20 cellular contexts compared by ENCODE assay signal in the genomic region with DNA sequence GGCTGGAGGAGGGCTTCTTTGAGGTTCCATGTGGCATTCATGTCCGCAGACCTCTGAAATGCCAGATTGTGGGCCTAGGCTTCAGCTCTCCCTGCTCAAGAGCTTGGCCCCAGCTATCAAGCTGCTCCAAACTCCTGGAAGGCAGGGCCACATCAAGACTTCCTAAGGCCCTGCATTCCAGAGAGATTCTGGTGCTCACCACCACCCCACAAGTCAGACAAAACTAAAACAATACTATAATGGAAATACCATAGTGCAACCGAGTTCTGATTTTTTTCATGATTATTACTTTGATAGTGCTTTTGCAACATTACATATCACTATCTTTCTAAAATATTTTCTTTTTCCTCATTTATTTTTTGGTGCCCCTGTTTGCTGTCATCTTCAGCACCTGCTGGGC.
A peak's percentile ranks its signal among the peaks of the same experiment; 100 is the strongest.
DNase-seq lines count a peak whose midpoint lies in the region; ATAC-seq, FAIRE-seq and TF ChIP-seq lines count a peak whose summit lies in the region.
"Had no signal": no experiment of that assay in that cellular context is flagged by ENCODE, and none has a peak within 500 bp of the region (broad histone marks: within the 10 kb centered on the region; RNA-seq: fewer than 3 reads in every experiment).

No MANE protein-coding gene starts in this region.

- no peaks in the 10 kb centered on the region; the same call in 2 of the 3 replicates for H3K4me1 Mint-ChIP-seq in GM23338
- no peaks in the 10 kb centered on the region for H3K4me1 Mint-ChIP-seq in type B pancreatic cell (ENCODE audit: unreplicated experiment)
- H3K4me1 Mint-ChIP-seq: IgD-negative memory B cell had no signal

- no peak overlapping the region for H3K56ac ChIP-seq in H1 (replicated peaks; ENCODE audit: insufficient read length, low read depth, low read length)

- FAIRE-seq in H1 (lab: Jason Lieb, UNC): no peak
- FAIRE-seq: A204.1 had no signal

- no peaks in the 10 kb centered on the region for H3K36me3 Mint-ChIP-seq in GM23338 (ENCODE audit: low read depth)
- no peaks in the 10 kb centered on the region for H3K36me3 Mint-ChIP-seq in type B pancreatic cell
- H3K36me3 Mint-ChIP-seq: IgD-negative memory B cell had no signal

- 0 out of 2 replicates have a peak overlapping the region, but pooled peaks have one; percentile 50 for H2BK12ac ChIP-seq in H1 (ENCODE audit: low read depth, low read length)

- no peak overlapping the region for H2AK5ac ChIP-seq in H1 (ENCODE audit: low read depth, low read length)

- no peaks in the 10 kb centered on the region for H3K79me2 ChIP-seq in GM23338 (replicated peaks; ENCODE audit: insufficient read depth)
- H3K79me2 ChIP-seq in H1 (ENCODE audit: control insufficient read depth in 1 of 2, insufficient read depth in 2 of 2, low read length in 2 of 2): no peaks in the 10 kb centered on the region

- H2BK20ac ChIP-seq in H1 (ENCODE audit: low read length): no peak overlapping the region

- peaks cover 24% of the 10 kb centered on the region for H3K4me1 ChIP-seq in left ventricle myocardium inferior
- H3K4me1 ChIP-seq in GM23338 (ENCODE audit: insufficient read depth): 0 out of 2 replicates have a peak, but pooled peaks cover 4% of the 10 kb centered on the region
- H3K4me1 ChIP-seq in H1 (replicated peaks in 1 of 4; ENCODE audit: control insufficient read depth in 3 of 4, insufficient read depth in 4 of 4, low read length in 3 of 4): peaks cover 0 to 2% (median 0%) of the 10 kb centered on the region in 4 experiments; a peak in 2 of 7 replicates
- H3K4me1 ChIP-seq: SJSA1 had no signal

- H3K14ac ChIP-seq in H1 (ENCODE audit: insufficient read length): no peak overlapping the region

- H4K91ac ChIP-seq in H1 (replicated peaks; ENCODE audit: insufficient read length, low read length): no peak overlapping the region

- no peak overlapping the region for H3K4me3 ChIP-seq in left ventricle myocardium inferior
- H3K4me3 ChIP-seq in GM23338: no peak overlapping the region
- no peak overlapping the region for H3K4me3 ChIP-seq in H1 (ENCODE audit: extremely low read depth in 1 of 4, insufficient read depth in 2 of 4, low read depth in 3 of 4, low read length in 4 of 4)
- H3K4me3 ChIP-seq: PC-9, SJSA1 had no signal

- no peak overlapping the region for H4K5ac ChIP-seq in H1 (ENCODE audit: insufficient read length, low read depth, low read length)

- H3K27ac ChIP-seq in left ventricle myocardium inferior (replicated peaks) (peak overlapping the region; percentile 46), GM23338 (ENCODE audit: low read depth) (no peak overlapping the region), H1 (ENCODE audit: low read depth, low read length) (no peak overlapping the region)
- H3K27ac ChIP-seq: HL-60, KMS-11, PC-9, SJSA1 had no signal

- peaks cover 4% of the 10 kb centered on the region; the same call in 1 of the 2 replicates for H3K23me2 ChIP-seq in H1 (ENCODE audit: low read depth, low read length)

- no peak for TF ChIP-seq CTCF in left ventricle myocardium inferior (IDR thresholded peaks at IDR 0.05; ENCODE audit: borderline replicate concordance)
- no peak for TF ChIP-seq CTCF in GM23338 (conservative IDR thresholded peaks at IDR 0.05; ENCODE audit: low read depth in 2 of 2)
- TF ChIP-seq CTCF in H1 (IDR thresholded peaks at IDR 0.05; ENCODE audit: control extremely low read depth in 1 of 3, insufficient read depth in 1 of 3, low read depth in 1 of 3, low read length in 3 of 3): no peak
- no peak for TF ChIP-seq CTCF in type B pancreatic cell (conservative IDR thresholded peaks at IDR 0.05)

- H3K9me3 Mint-ChIP-seq in GM23338 (peaks cover 10% of the 10 kb centered on the region; the same call in 1 of the 3 replicates), type B pancreatic cell (peaks cover 3% of the 10 kb centered on the region)

- no peaks in the 10 kb centered on the region for H3K27me3 ChIP-seq in left ventricle myocardium inferior (ENCODE audit: low read depth)
- H3K27me3 ChIP-seq in GM23338 (ENCODE audit: insufficient read depth): no peaks in the 10 kb centered on the region
- no peaks in the 10 kb centered on the region for H3K27me3 ChIP-seq in H1 (replicated peaks in 1 of 4; ENCODE audit: control insufficient read depth in 3 of 4, extremely low read depth in 1 of 4, insufficient read depth in 3 of 4, low read length in 3 of 4)
- H3K27me3 ChIP-seq: SJSA1 had no signal

- H3K9me2 ChIP-seq in GM23338 (ENCODE audit: insufficient read depth): no peaks in the 10 kb centered on the region; the same call in 1 of the 2 replicates

- DNase-seq in left ventricle myocardium inferior: no peak
- DNase-seq in left cardiac atrium: no peak
- DNase-seq in GM23338 (ENCODE audit: low spot score): no peak
- no peak for DNase-seq in H1 (ENCODE audit: low read depth in 1 of 2, low spot score in 2 of 2)
- DNase-seq in type B pancreatic cell (ENCODE audit: extremely low spot score, unreplicated experiment): peak; percentile 31
- DNase-seq in activated T-cell treated with anti-CD3 and anti-CD28 coated beads, Interleukin-2, amount 50 U/mL, for 48 hours: no peak
- no peak for DNase-seq in NCI-H1436 (lab: John Stamatoyannopoulos, UW)
- no peak for DNase-seq in germinal center (ENCODE audit: low spot score)
- DNase-seq: C1 segment of cervical spinal cord, MM.1S, NCI-H1694, NCI-H2029 treated with DMSO at 0.1 percent for 48 hours, NCI-H526 treated with DMSO at 0.1 percent for 48 hours, PC-9, Right ventricle myocardium superior had no signal

- intact Hi-C loops in left ventricle myocardium inferior (cut with micrococcal nuclease) (no loop called here), left cardiac atrium (cut with DNase I) (no loop called here)

- H3K18ac ChIP-seq in H1 (ENCODE audit: extremely low read depth, low read length): no peak overlapping the region

- WGBS in H1 (ENCODE audit: extremely low coverage in 1 of 2, insufficient coverage in 1 of 2, insufficient read length in 1 of 2, insufficient replicate concordance in 2 of 2, low coverage in 1 of 2, low lambda C conversion rate in 2 of 2, missing lambda C conversion rate in 1 of 2), 2 experiments: 86% methylated on average over 2 of the region's 2 CpGs; no CpG with 5 or more reads in 1 of the 2 experiments

- no peak for TF ChIP-seq RAD21 in H1 (IDR thresholded peaks at IDR 0.05 in 1 of 2, conservative IDR thresholded peaks at IDR 0.05 in 1 of 2; ENCODE audit: low read depth in 2 of 2, low read length in 2 of 2)

- H3K27me3 Mint-ChIP-seq in GM23338 (ENCODE audit: insufficient read depth, low read depth, poor library complexity) (peaks cover 3% of the 10 kb centered on the region), type B pancreatic cell (no peaks in the 10 kb centered on the region)

- H3K4me3 Mint-ChIP-seq in GM23338 (no peak overlapping the region), type B pancreatic cell (no peak overlapping the region)
- H3K4me3 Mint-ChIP-seq: IgD-negative memory B cell had no signal

- no peaks in the 10 kb centered on the region for H3K79me1 ChIP-seq in H1 (ENCODE audit: low read depth, low read length)

- no peak overlapping the region for H3K4me2 ChIP-seq in GM23338
- no peak overlapping the region for H3K4me2 ChIP-seq in H1 (ENCODE audit: insufficient read depth in 1 of 2, low read depth in 2 of 2, low read length in 2 of 2)
- H3K4me2 ChIP-seq: KMS-11, PC-9 had no signal

- no peak overlapping the region for H2BK120ac ChIP-seq in H1 (replicated peaks; ENCODE audit: low read depth, low read length)

- POLR2A ChIA-PET in H1 (lab: Charles Lee; ENCODE audit: partially characterized antibody): no interaction called here

- no peaks in the 10 kb centered on the region for H3K9me3 ChIP-seq in left ventricle myocardium inferior (replicated peaks)
- no peaks in the 10 kb centered on the region for H3K9me3 ChIP-seq in H1 (ENCODE audit: insufficient read depth in 2 of 2, low read depth in 1 of 2, low read length in 1 of 2)
- H3K9me3 ChIP-seq: SJSA1 had no signal

- no peak for TF ChIP-seq POLR2A in H1 (IDR thresholded peaks at IDR 0.05; ENCODE audit: control extremely low read depth in 1 of 2, low read depth in 2 of 2, low read length in 2 of 2)

- H3K4ac ChIP-seq in H1 (replicated peaks; ENCODE audit: insufficient read length, low read depth, low read length): no peak overlapping the region

- no peak overlapping the region for H2BK15ac ChIP-seq in H1 (ENCODE audit: low read length)

- CTCF ChIA-PET in H1 (lab: Charles Lee; ENCODE audit: partially characterized antibody): no interaction called here

- ATAC-seq in left cardiac atrium (no peak), GM23338 (no peak)

- no peak overlapping the region for H3K9ac ChIP-seq in H1 (replicated peaks in 1 of 4; ENCODE audit: extremely low read depth in 1 of 4, low read depth in 3 of 4, low read length in 3 of 4)
- H3K9ac ChIP-seq: KMS-11 had no signal

- H3K36me3 ChIP-seq in left ventricle myocardium inferior (no peaks in the 10 kb centered on the region), GM23338 (ENCODE audit: insufficient read depth) (no peaks in the 10 kb centered on the region), H1 (ENCODE audit: control insufficient read depth in 2 of 4, insufficient read depth in 4 of 4, low read length in 3 of 4) (no peaks in the 10 kb centered on the region)
- H3K36me3 ChIP-seq: SJSA1 had no signal

- H3F3A ChIP-seq in GM23338 (replicated peaks; ENCODE audit: low read depth): no peaks in the 10 kb centered on the region

- no peak overlapping the region for H3K23ac ChIP-seq in H1 (ENCODE audit: insufficient read length)

- no peak overlapping the region for H4K8ac ChIP-seq in H1 (ENCODE audit: extremely low read depth, insufficient read depth, low read length)

- H4K20me1 ChIP-seq in GM23338 (replicated peaks; ENCODE audit: insufficient read depth) (no peaks in the 10 kb centered on the region), H1 (replicated peaks in 1 of 2; ENCODE audit: control insufficient read depth in 1 of 2, insufficient read depth in 2 of 2, low read length in 2 of 2) (no peaks in the 10 kb centered on the region)

- H3K27ac Mint-ChIP-seq in GM23338: no peak overlapping the region
- no peak overlapping the region for H3K27ac Mint-ChIP-seq in type B pancreatic cell

- no peak overlapping the region for H2BK5ac ChIP-seq in H1 (ENCODE audit: low read depth, low read length)

- TF ChIP-seq EP300 in H1 (IDR thresholded peaks at IDR 0.05; ENCODE audit: borderline replicate concordance in 1 of 2, low read depth in 2 of 2, low read length in 2 of 2): no peak

- H2AFZ ChIP-seq in GM23338: peak overlapping the region; percentile 66
- H2AFZ ChIP-seq in H1 (ENCODE audit: low read length): no peak overlapping the region
- H2AFZ ChIP-seq: PC-9 had no signal

TF ChIP-seq in GM23338, 12 proteins besides CTCF, POLR2A, EP300 and RAD21 (continues in another document):
- TF ChIP-seq CREB1 (CRISPR knock-in tag; IDR thresholded peaks at IDR 0.05; ENCODE audit: low read depth) (no peak), EZH2phosphoT487 (IDR thresholded peaks at IDR 0.05; ENCODE audit: unreplicated experiment) (no peak)

TF ChIP-seq in H1, 55 proteins besides CTCF, POLR2A, EP300 and RAD21 (continues in another document):
- TF ChIP-seq RXRA (IDR thresholded peaks at IDR 0.05; ENCODE audit: insufficient read depth, low read depth, low read length) (no peak), EGR1 (IDR thresholded peaks at IDR 0.05; ENCODE audit: borderline replicate concordance, low read depth, low read length) (no peak), KDM4A (IDR thresholded peaks at IDR 0.05; ENCODE audit: low read depth, low read length, severe bottlenecking) (no peak), TAF1 (IDR thresholded peaks at IDR 0.05; ENCODE audit: low read depth, low read length) (no peak), SRF (IDR thresholded peaks at IDR 0.05; ENCODE audit: low read depth, low read length) (no peak)
